1 cellular context compared by ENCODE assay signal in genomic region chr1:231959225-231959884, GRCh38.
TF ChIP-seq lines count a peak whose summit lies in the region.

No MANE protein-coding gene starts in this region.

TF ChIP-seq in SK-N-SH, 30 proteins besides CTCF, POLR2A, EP300 and RAD21 (continued from another document):
- TF ChIP-seq ZBTB33 (IDR thresholded peaks at IDR 0.05; ENCODE audit: borderline replicate concordance, low read depth) (no peak), FOSL2 (IDR thresholded peaks at IDR 0.05; ENCODE audit: borderline replicate concordance, low read depth) (no peak), EZH2phosphoT487 (IDR thresholded peaks at IDR 0.05; ENCODE audit: borderline replicate concordance, low read depth) (no peak), FOXM1 (IDR thresholded peaks at IDR 0.05; ENCODE audit: low read depth) (no peak), CHD2 (IDR thresholded peaks at IDR 0.05; ENCODE audit: low read length, partially characterized antibody) (no peak), TAF1 (IDR thresholded peaks at IDR 0.05; ENCODE audit: borderline replicate concordance, low read depth, low read length) (no peak), USF2 (IDR thresholded peaks at IDR 0.05; ENCODE audit: borderline replicate concordance, low read depth, low read length) (no peak), MEF2A (IDR thresholded peaks at IDR 0.05; ENCODE audit: borderline replicate concordance, low read depth) (no peak)
